Comparison of ENCODE assay signal across 1 cellular context in the genomic region with DNA sequence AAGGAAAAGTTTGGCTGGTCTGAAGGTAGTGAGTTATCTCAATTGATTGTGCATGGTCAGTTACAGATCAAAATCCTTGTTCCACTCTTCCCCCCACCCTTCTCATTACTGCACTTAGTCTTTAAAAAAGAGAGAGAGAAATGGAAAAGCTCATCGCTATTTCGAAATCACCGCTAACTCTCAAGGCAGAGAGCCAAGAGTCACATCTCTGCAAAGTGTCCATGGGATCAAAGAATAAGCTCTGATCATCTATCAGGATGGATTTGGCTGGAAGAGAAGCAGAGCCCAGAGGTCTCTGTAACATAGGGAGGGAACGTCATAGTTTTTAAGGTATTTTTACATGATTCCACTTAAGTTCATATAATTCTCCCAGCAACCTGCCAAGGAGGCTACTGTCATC.
TF ChIP-seq lines count a peak whose summit lies in the region.

No MANE protein-coding gene starts in this region.

TF ChIP-seq in HepG2, 621 proteins besides CTCF, POLR2A, EP300 and RAD21:
- no peak for TF ChIP-seq ZFP82 (CRISPR knock-in tag; IDR thresholded peaks at IDR 0.05; ENCODE audit: borderline replicate concordance)
